ENCODE assay signal across 1 cellular context in genomic region chr2:233250985-233251305, GRCh38.
TF ChIP-seq lines count a peak whose summit lies in the region.

No MANE protein-coding gene starts in this region.

TF ChIP-seq in K562, 482 proteins besides CTCF, POLR2A, EP300 and RAD21 (continued from another document):
- TF ChIP-seq SRSF9 (IDR thresholded peaks at IDR 0.05; ENCODE audit: borderline replicate concordance, low read depth, low read length) = no peak
- TF ChIP-seq POLR2B (IDR thresholded peaks at IDR 0.05; ENCODE audit: low read depth, partially characterized antibody) = no peak
- no peak for TF ChIP-seq PURB (CRISPR knock-in tag; IDR thresholded peaks at IDR 0.05; ENCODE audit: low read depth)
- TF ChIP-seq CBX5 (IDR thresholded peaks at IDR 0.05; ENCODE audit: borderline replicate concordance, low read depth) = no peak
- TF ChIP-seq RBM25 (IDR thresholded peaks at IDR 0.05; ENCODE audit: low read depth, low read length, severe bottlenecking) = peak; percentile 96
- TF ChIP-seq BRF1 (IDR thresholded peaks at IDR 0.05; ENCODE audit: borderline replicate concordance, extremely low read depth, insufficient read length) = no peak
- no peak for TF ChIP-seq NELFE (IDR thresholded peaks at IDR 0.05; ENCODE audit: insufficient read depth, insufficient read length)
- TF ChIP-seq ZNF316 (IDR thresholded peaks at IDR 0.05) = no peak
- TF ChIP-seq ZNF592 (IDR thresholded peaks at IDR 0.05) = 0 out of 2 replicates have a peak, but pooled peaks have one; percentile 13
- TF ChIP-seq BCL6 (CRISPR knock-in tag; IDR thresholded peaks at IDR 0.05) = no peak
- TF ChIP-seq NCOA6 (IDR thresholded peaks at IDR 0.05) = no peak
- peak; percentile 95 for TF ChIP-seq ADNP (tag; IDR thresholded peaks at IDR 0.05)
- no peak for TF ChIP-seq ZHX1 (conservative IDR thresholded peaks at IDR 0.05; ENCODE audit: low read length)
- no peak for TF ChIP-seq BRD4 (IDR thresholded peaks at IDR 0.05)
- TF ChIP-seq ZNF41 (CRISPR knock-in tag; conservative IDR thresholded peaks at IDR 0.05) = no peak
- TF ChIP-seq ZNF431 (CRISPR knock-in tag; IDR thresholded peaks at IDR 0.05) = no peak
- TF ChIP-seq MXI1 (IDR thresholded peaks at IDR 0.05; ENCODE audit: low read depth, low read length) = no peak
- TF ChIP-seq MBD2 (IDR thresholded peaks at IDR 0.05; ENCODE audit: borderline replicate concordance, low read depth) = no peak
- TF ChIP-seq, protein P1, sequence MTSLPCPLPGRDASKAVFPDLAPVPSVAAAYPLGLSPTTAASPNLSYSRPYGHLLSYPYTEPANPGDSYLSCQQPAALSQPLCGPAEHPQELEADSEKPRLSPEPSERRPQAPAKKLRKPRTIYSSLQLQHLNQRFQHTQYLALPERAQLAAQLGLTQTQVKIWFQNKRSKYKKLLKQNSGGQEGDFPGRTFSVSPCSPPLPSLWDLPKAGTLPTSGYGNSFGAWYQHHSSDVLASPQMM (CRISPR knock-in tag; IDR thresholded peaks at IDR 0.05) = no peak
- TF ChIP-seq XRCC4 (IDR thresholded peaks at IDR 0.05; ENCODE audit: extremely low read depth, insufficient read depth, insufficient read length) = no peak
- TF ChIP-seq CBX3 (IDR thresholded peaks at IDR 0.05; ENCODE audit: borderline replicate concordance in 1 of 2, low read length in 2 of 2) = peak in 1 of 2 experiments; percentile 84; a peak in 1 of 3 replicates
- TF ChIP-seq KDM1A (IDR thresholded peaks at IDR 0.05) = peak; percentile 89 to 93; a peak in 3 of 4 replicates
- no peak for TF ChIP-seq ZNF121 (CRISPR knock-in tag; conservative IDR thresholded peaks at IDR 0.05)
- TF ChIP-seq, protein P2, sequence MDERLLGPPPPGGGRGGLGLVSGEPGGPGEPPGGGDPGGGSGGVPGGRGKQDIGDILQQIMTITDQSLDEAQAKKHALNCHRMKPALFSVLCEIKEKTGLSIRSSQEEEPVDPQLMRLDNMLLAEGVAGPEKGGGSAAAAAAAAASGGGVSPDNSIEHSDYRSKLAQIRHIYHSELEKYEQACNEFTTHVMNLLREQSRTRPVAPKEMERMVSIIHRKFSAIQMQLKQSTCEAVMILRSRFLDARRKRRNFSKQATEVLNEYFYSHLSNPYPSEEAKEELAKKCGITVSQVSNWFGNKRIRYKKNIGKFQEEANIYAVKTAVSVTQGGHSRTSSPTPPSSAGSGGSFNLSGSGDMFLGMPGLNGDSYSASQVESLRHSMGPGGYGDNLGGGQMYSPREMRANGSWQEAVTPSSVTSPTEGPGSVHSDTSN (CRISPR knock-in tag; IDR thresholded peaks at IDR 0.05; ENCODE audit: low read depth) = no peak
- TF ChIP-seq, protein P2 (tag; conservative IDR thresholded peaks at IDR 0.05; ENCODE audit: low read depth) = peak; percentile 68
- TF ChIP-seq ZC3H8 (IDR thresholded peaks at IDR 0.05) = no peak
- no peak for TF ChIP-seq SMAD4 (CRISPR knock-in tag; conservative IDR thresholded peaks at IDR 0.05)
- no peak for TF ChIP-seq TFAM (CRISPR knock-in tag; conservative IDR thresholded peaks at IDR 0.05)
- TF ChIP-seq, protein P3, sequence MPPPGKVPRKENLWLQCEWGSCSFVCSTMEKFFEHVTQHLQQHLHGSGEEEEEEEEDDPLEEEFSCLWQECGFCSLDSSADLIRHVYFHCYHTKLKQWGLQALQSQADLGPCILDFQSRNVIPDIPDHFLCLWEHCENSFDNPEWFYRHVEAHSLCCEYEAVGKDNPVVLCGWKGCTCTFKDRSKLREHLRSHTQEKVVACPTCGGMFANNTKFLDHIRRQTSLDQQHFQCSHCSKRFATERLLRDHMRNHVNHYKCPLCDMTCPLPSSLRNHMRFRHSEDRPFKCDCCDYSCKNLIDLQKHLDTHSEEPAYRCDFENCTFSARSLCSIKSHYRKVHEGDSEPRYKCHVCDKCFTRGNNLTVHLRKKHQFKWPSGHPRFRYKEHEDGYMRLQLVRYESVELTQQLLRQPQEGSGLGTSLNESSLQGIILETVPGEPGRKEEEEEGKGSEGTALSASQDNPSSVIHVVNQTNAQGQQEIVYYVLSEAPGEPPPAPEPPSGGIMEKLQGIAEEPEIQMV (tag; conservative IDR thresholded peaks at IDR 0.05; ENCODE audit: low read depth) = no peak
- TF ChIP-seq, protein P4, sequence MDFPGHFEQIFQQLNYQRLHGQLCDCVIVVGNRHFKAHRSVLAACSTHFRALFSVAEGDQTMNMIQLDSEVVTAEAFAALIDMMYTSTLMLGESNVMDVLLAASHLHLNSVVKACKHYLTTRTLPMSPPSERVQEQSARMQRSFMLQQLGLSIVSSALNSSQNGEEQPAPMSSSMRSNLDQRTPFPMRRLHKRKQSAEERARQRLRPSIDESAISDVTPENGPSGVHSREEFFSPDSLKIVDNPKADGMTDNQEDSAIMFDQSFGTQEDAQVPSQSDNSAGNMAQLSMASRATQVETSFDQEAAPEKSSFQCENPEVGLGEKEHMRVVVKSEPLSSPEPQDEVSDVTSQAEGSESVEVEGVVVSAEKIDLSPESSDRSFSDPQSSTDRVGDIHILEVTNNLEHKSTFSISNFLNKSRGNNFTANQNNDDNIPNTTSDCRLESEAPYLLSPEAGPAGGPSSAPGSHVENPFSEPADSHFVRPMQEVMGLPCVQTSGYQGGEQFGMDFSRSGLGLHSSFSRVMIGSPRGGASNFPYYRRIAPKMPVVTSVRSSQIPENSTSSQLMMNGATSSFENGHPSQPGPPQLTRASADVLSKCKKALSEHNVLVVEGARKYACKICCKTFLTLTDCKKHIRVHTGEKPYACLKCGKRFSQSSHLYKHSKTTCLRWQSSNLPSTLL (IDR thresholded peaks at IDR 0.05) = no peak
- no peak for TF ChIP-seq KLF1 (tag; IDR thresholded peaks at IDR 0.05)
- TF ChIP-seq MITF (IDR thresholded peaks at IDR 0.05) = no peak
- TF ChIP-seq FOXP1 (CRISPR knock-in tag; IDR thresholded peaks at IDR 0.05) = no peak
- peak; percentile 92 for TF ChIP-seq CBX1 (IDR thresholded peaks at IDR 0.05; ENCODE audit: low read depth)
